8 cellular contexts compared by ENCODE assay signal in genomic region chr6:42661540-42662153, GRCh38.
A peak's percentile ranks its signal among the peaks of the same experiment; 100 is the strongest.
DNase-seq lines count a peak whose midpoint lies in the region; ATAC-seq and TF ChIP-seq lines count a peak whose summit lies in the region.

No MANE protein-coding gene starts in this region.

- dilution Hi-C loops in mammary epithelial cell (cut with HindIII; ENCODE audit: low sequenced_read_pairs): loop anchor here (5.0 kb wide), 2 partner anchors 34 to 51 kb away; no protein-coding TSS in a partner anchor

- intact Hi-C loops in mammary epithelial cell (cut with micrococcal nuclease): loop anchor here (1.0 kb wide), 3 partner anchors 65 to 238 kb away; no protein-coding TSS in a partner anchor

- H3K4me2 ChIP-seq in mammary epithelial cell (ENCODE audit: insufficient read depth, low read depth, low read length): no peak overlapping the region

- peaks cover 23% of the 10 kb centered on the region for H3K36me3 ChIP-seq in mammary epithelial cell (ENCODE audit: insufficient read depth, low read length)

- DNase-seq in A172 (ENCODE audit: low spot score): peak; percentile 71
- DNase-seq in GM20000 (ENCODE audit: low spot score): peak; percentile 61
- DNase-seq in NCI-H2227 treated with DMSO at 0.1 percent for 48 hours (lab: John Stamatoyannopoulos, UW): peak; percentile 76
- DNase-seq in mammary epithelial cell: peak; percentile 51
- peak; percentile 61 for DNase-seq in iris pigment epithelial cell (ENCODE audit: low read depth)
- DNase-seq in stimulated activated CD4-positive, alpha-beta T cell treated with anti-CD3 and anti-CD28 coated beads, Interleukin-15, amount 100 ng/mL, for 48 hours (ENCODE audit: low read depth in 2 of 2): peak; percentile 60 to 74

- no peaks in the 10 kb centered on the region for H4K20me1 ChIP-seq in mammary epithelial cell (ENCODE audit: insufficient read depth, low read length)

- no peak overlapping the region for H2AFZ ChIP-seq in mammary epithelial cell (ENCODE audit: low read depth, low read length)

- TF ChIP-seq CTCF in GM20000 (IDR thresholded peaks at IDR 0.05; ENCODE audit: extremely low read depth, missing control alignments) (peak; percentile 94), WI38 (IDR thresholded peaks at IDR 0.05; ENCODE audit: low read depth, low read length) (peak; percentile 80), mammary epithelial cell (conservative IDR thresholded peaks at IDR 0.05 in 1 of 2, IDR thresholded peaks at IDR 0.05 in 1 of 2; ENCODE audit: extremely low read depth in 1 of 2, insufficient read depth in 1 of 2, low read depth in 1 of 2, low read length in 2 of 2) (peak; percentile 76 to 86)

- CTCF ChIA-PET in mammary epithelial cell (lab: Charles Lee; ENCODE audit: low non-redundant PET): interaction anchor here (0.6 kb wide), 2 partner anchors 31 to 85 kb away, joined by 3 to 5 read pairs; no protein-coding TSS in a partner anchor

- WGBS in mammary epithelial cell (ENCODE audit: low coverage, missing lambda C conversion rate): 1% methylated on average over 5 of the region's 5 CpGs

- no peaks in the 10 kb centered on the region for H3K4me1 ChIP-seq in mammary epithelial cell (ENCODE audit: insufficient read depth, low read length)

- no TSS peak for BruUV-seq in mammary epithelial cell (replicated peaks; lab: Mats Ljungman, UMichigan)

- no peak overlapping the region for H3K27ac ChIP-seq in mammary epithelial cell (ENCODE audit: insufficient read depth, low read depth, low read length)

- in situ Hi-C loops in mammary epithelial cell (cut with MboI; ENCODE audit: low sequenced_read_pairs in 2 of 2): loop anchor here in 1 of 2 donors (5.0 to 10.0 kb wide), 2 partner anchors 63 to 216 kb away; partner anchors contain the start of genes PRPH2 and RPL7L1

- no peaks in the 10 kb centered on the region for H3K27me3 ChIP-seq in mammary epithelial cell (ENCODE audit: insufficient read depth, low read length)

- H3K4me3 ChIP-seq in WI38 (ENCODE audit: low read depth, low read length) (no peak overlapping the region), mammary epithelial cell (replicated peaks in 1 of 3; ENCODE audit: insufficient read depth in 1 of 3, low read depth in 2 of 3, low read length in 3 of 3) (no peak overlapping the region)

- ATAC-seq in GM19452 (IDR thresholded peaks at IDR 0.05; ENCODE audit: unreplicated experiment): no peak

- no peaks in the 10 kb centered on the region for H3K9me3 ChIP-seq in mammary epithelial cell (replicated peaks; ENCODE audit: insufficient read depth, low read length)

- H3K9ac ChIP-seq in mammary epithelial cell (ENCODE audit: insufficient read depth, low read length): no peak overlapping the region

- H3K79me2 ChIP-seq in mammary epithelial cell (ENCODE audit: insufficient read depth, low read length): no peaks in the 10 kb centered on the region
